Comparison of ENCODE assay signal across 8 cellular contexts in genomic region chr3:55797775-55798174, GRCh38.
"Had no signal": no experiment of that assay in that cellular context is flagged by ENCODE, and none has a peak within 500 bp of the region (broad histone marks: within the 10 kb centered on the region; RNA-seq: fewer than 3 reads in every experiment).

No MANE protein-coding gene starts in this region.

- H3K9ac ChIP-seq: KMS-11 had no signal

- H3K4me3 ChIP-seq: K562 had no signal

- H3K4me2 ChIP-seq: KMS-11 had no signal

- DNase-seq: IMR-90, KBM-7, KG1 had no signal

- H3K27ac ChIP-seq: HL-60, KMS-11 had no signal

- ATAC-seq: HepG2, K562 had no signal

- FAIRE-seq: HepG2, HTR-8/SVneo, K562 had no signal
